ENCODE assay signal across 24 cellular contexts in genomic region chr1:229539868-229540506, GRCh38. TPM values are rescaled to one million over a fixed set of nuclear protein-coding genes. Genes with fewer than 3 reads are reported as not detected.
DNase-seq lines count a peak whose midpoint lies in the region; ATAC-seq, FAIRE-seq and TF ChIP-seq lines count a peak whose summit lies in the region.
"Had no signal": no experiment of that assay in that cellular context is flagged by ENCODE, and none has a peak within 500 bp of the region (broad histone marks: within the 10 kb centered on the region; RNA-seq: fewer than 3 reads in every experiment).

No MANE protein-coding gene starts in this region.

- H3K4me2 ChIP-seq in HepG2 (ENCODE audit: low read depth, low read length) = no peak overlapping the region
- no peak overlapping the region for H3K4me2 ChIP-seq in trophoblast cell (ENCODE audit: low read length)
- H3K4me2 ChIP-seq: A549; BLaER1 treated with 17β-estradiol and CSF1 and Interleukin-3, amounts not matched to agents 10 nM and 100 nM had no signal

- peaks cover 13% of the 10 kb centered on the region for H3K4me1 Mint-ChIP-seq in activated T-helper 17 cell treated with anti-CD3 and anti-CD28 coated beads, Interleukin-2, amount 50 U/mL, for 72 hours
- peaks cover 30% of the 10 kb centered on the region for H3K4me1 Mint-ChIP-seq in activated CD4-positive, alpha-beta memory T cell treated with anti-CD3 and anti-CD28 coated beads for 36 hours (ENCODE audit: low read depth)

- no peak overlapping the region for H3K4me3 Mint-ChIP-seq in activated T-helper 17 cell treated with anti-CD3 and anti-CD28 coated beads, Interleukin-2, amount 50 U/mL, for 72 hours
- H3K4me3 Mint-ChIP-seq in activated CD4-positive, alpha-beta memory T cell treated with anti-CD3 and anti-CD28 coated beads for 36 hours = no peak overlapping the region
- H3K4me3 Mint-ChIP-seq: B cell; CD4-positive, alpha-beta T cell; CD8-positive, alpha-beta T cell had no signal

- H3K14ac ChIP-seq in trophoblast cell (ENCODE audit: low read length) = no peak overlapping the region

- TF ChIP-seq POLR2A in right lobe of liver (IDR thresholded peaks at IDR 0.05) = no peak
- TF ChIP-seq POLR2A in HepG2 (IDR thresholded peaks at IDR 0.05; ENCODE audit: insufficient read depth in 1 of 2, low read depth in 2 of 2, low read length in 2 of 2) = no peak

- intact Hi-C loops in right lobe of liver (cut with DNase I) = no loop called here
- intact Hi-C loops in HepG2 (cut with micrococcal nuclease; ENCODE audit: unreplicated experiment) = no loop called here
- intact Hi-C loops in activated CD4-positive, alpha-beta memory T cell treated with anti-CD3 and anti-CD28 coated beads for 36 hours (cut with micrococcal nuclease) = no loop called here

- H3K9me3 Mint-ChIP-seq in activated T-helper 17 cell treated with anti-CD3 and anti-CD28 coated beads, Interleukin-2, amount 50 U/mL, for 72 hours = no peaks in the 10 kb centered on the region
- H3K9me3 Mint-ChIP-seq in activated CD4-positive, alpha-beta memory T cell treated with anti-CD3 and anti-CD28 coated beads for 36 hours = no peaks in the 10 kb centered on the region
- H3K9me3 Mint-ChIP-seq: CD4-positive, alpha-beta T cell; CD8-positive, alpha-beta T cell had no signal

- H4K91ac ChIP-seq in trophoblast cell (ENCODE audit: low read depth, low read length) = no peak overlapping the region

- H3K27ac Mint-ChIP-seq in activated T-helper 17 cell treated with anti-CD3 and anti-CD28 coated beads, Interleukin-2, amount 50 U/mL, for 72 hours = peak overlapping the region; percentile 56
- H3K27ac Mint-ChIP-seq in activated CD4-positive, alpha-beta memory T cell treated with anti-CD3 and anti-CD28 coated beads for 36 hours = no peak overlapping the region
- H3K27ac Mint-ChIP-seq: B cell; CD8-positive, alpha-beta T cell had no signal

- no peak for TF ChIP-seq EP300 in HepG2 (IDR thresholded peaks at IDR 0.05; ENCODE audit: low read depth in 2 of 2, low read length in 2 of 2)
- TF ChIP-seq EP300 in HepG2 (CRISPR knock-in tag; IDR thresholded peaks at IDR 0.05; ENCODE audit: borderline replicate concordance) = no peak

- H2BK12ac ChIP-seq in trophoblast cell (ENCODE audit: low read length) = no peak overlapping the region

- no peak overlapping the region for H2AFZ ChIP-seq in HepG2 (ENCODE audit: low read length)
- no peak overlapping the region for H2AFZ ChIP-seq in trophoblast cell (ENCODE audit: insufficient read depth, low read length, poor library complexity)

- H3K4me1 ChIP-seq in right lobe of liver (peaks cover 0 to 7% (median 0%) of the 10 kb centered on the region in 4 donors), HepG2 (ENCODE audit: insufficient read depth, low read length) (no peaks in the 10 kb centered on the region), trophoblast cell (ENCODE audit: control insufficient read depth in 1 of 2, insufficient read depth in 2 of 2, low read length in 2 of 2) (no peaks in the 10 kb centered on the region)
- H3K4me1 ChIP-seq: A549, Caco-2 had no signal

- H3K36me3 ChIP-seq in right lobe of liver = peaks cover 0 to 58% (median 11%) of the 10 kb centered on the region in 4 donors
- peaks cover 7 to 73% of the 10 kb centered on the region in 2 experiments for H3K36me3 ChIP-seq in HepG2 (replicated peaks in 1 of 2; ENCODE audit: control insufficient read depth in 1 of 2, insufficient read depth in 2 of 2, low read length in 2 of 2)
- H3K36me3 ChIP-seq in trophoblast cell (ENCODE audit: control insufficient read depth in 1 of 2, insufficient read depth in 2 of 2, low read length in 2 of 2) = peaks cover 28 to 31% of the 10 kb centered on the region in 2 experiments

- TF ChIP-seq CTCF in right lobe of liver (IDR thresholded peaks at IDR 0.05) (no peak), HepG2 (CRISPR knock-in tag; IDR thresholded peaks at IDR 0.05) (no peak)

- H3K79me2 ChIP-seq in HepG2 (ENCODE audit: insufficient read depth, low read length) = no peaks in the 10 kb centered on the region
- H3K79me2 ChIP-seq in trophoblast cell (ENCODE audit: control insufficient read depth, insufficient read depth, low read length, poor library complexity) = no peaks in the 10 kb centered on the region

- no peak overlapping the region for H3K23ac ChIP-seq in trophoblast cell (ENCODE audit: low read length)

- H2BK5ac ChIP-seq in trophoblast cell (ENCODE audit: low read depth, low read length, poor library complexity) = no peak overlapping the region

- POLR2A ChIA-PET in HepG2 (lab: Yijun Ruan, JAX) = no interaction called here
- POLR2A ChIA-PET in activated CD4-positive, alpha-beta memory T cell treated with anti-CD3 and anti-CD28 coated beads for 36 hours (lab: Charles Lee) = no interaction called here

- peak overlapping the region; percentile 23 for H4K12ac ChIP-seq in trophoblast cell (ENCODE audit: low read depth, low read length)

- no peak overlapping the region for H3K18ac ChIP-seq in trophoblast cell (ENCODE audit: low read length)

- H2BK120ac ChIP-seq in trophoblast cell (ENCODE audit: insufficient read depth, low read length, poor library complexity) = no peak overlapping the region

- DNase-seq in right lobe of liver (peak in 1 of 3 donors; percentile 21), HepG2 (ENCODE audit: low spot score) (no peak), left lobe of liver (ENCODE audit: low spot score) (no peak), trophoblast cell (peak; percentile 54 to 85)
- DNase-seq in activated naive CD4-positive, alpha-beta T cell (lab: John Stamatoyannopoulos, UW) = no peak
- DNase-seq in activated CD4-positive, alpha-beta memory T cell treated with anti-CD3 and anti-CD28 coated beads for 36 hours = no peak
- no peak for DNase-seq in stimulated activated naive CD4-positive, alpha-beta T cell treated with Interleukin-2 at 50 U/mL for 16 hours (lab: John Stamatoyannopoulos, UW)
- DNase-seq: AML-193; Caco-2; Calu3; CD4-positive, alpha-beta T cell; CD8-positive, alpha-beta T cell; DMS79 treated with DMSO at 0.1 percent for 48 hours; GF-D8 had no signal

- H3K4ac ChIP-seq in trophoblast cell (ENCODE audit: low read depth, low read length) = no peak overlapping the region

- no peaks in the 10 kb centered on the region for H3K27me3 Mint-ChIP-seq in activated T-helper 17 cell treated with anti-CD3 and anti-CD28 coated beads, Interleukin-2, amount 50 U/mL, for 72 hours
- no peaks in the 10 kb centered on the region for H3K27me3 Mint-ChIP-seq in activated CD4-positive, alpha-beta memory T cell treated with anti-CD3 and anti-CD28 coated beads for 36 hours
- H3K27me3 Mint-ChIP-seq: B cell; CD4-positive, alpha-beta T cell had no signal

- no peaks in the 10 kb centered on the region for H3K9me3 ChIP-seq in right lobe of liver
- no peaks in the 10 kb centered on the region for H3K9me3 ChIP-seq in HepG2 (ENCODE audit: low read length)
- no peaks in the 10 kb centered on the region for H3K9me3 ChIP-seq in trophoblast cell (ENCODE audit: insufficient read depth, low read depth, low read length)
- H3K9me3 ChIP-seq: A549; BLaER1 treated with 17β-estradiol and CSF1 and Interleukin-3, amounts not matched to agents 10 nM and 100 nM; Caco-2 had no signal

- in situ Hi-C loops in HepG2 (cut with HindIII; ENCODE audit: extremely low pct_ligation_motif_present, low pct_unique_long_range_greater_than_20kb) = no loop called here

- H3K36me3 Mint-ChIP-seq in activated T-helper 17 cell treated with anti-CD3 and anti-CD28 coated beads, Interleukin-2, amount 50 U/mL, for 72 hours (ENCODE audit: low read depth) = peaks cover 94% of the 10 kb centered on the region
- peaks cover 48% of the 10 kb centered on the region for H3K36me3 Mint-ChIP-seq in activated CD4-positive, alpha-beta memory T cell treated with anti-CD3 and anti-CD28 coated beads for 36 hours

- 61% methylated on average over 5 of the region's 6 CpGs for WGBS in right lobe of liver (ENCODE audit: insufficient coverage, low coverage, low lambda C conversion rate, missing lambda C conversion rate)
- 98% methylated on average over 6 of the region's 6 CpGs for WGBS in HepG2 (ENCODE audit: low lambda C conversion rate)
- WGBS in trophoblast cell (ENCODE audit: extremely low coverage, insufficient coverage, insufficient read length) = no CpG with 5 or more reads among the region's 6 CpGs

- CTCF ChIA-PET in HepG2 (lab: Yijun Ruan, JAX; ENCODE audit: low intra/inter-chr PET ratio, low total read pairs) = no interaction called here
- CTCF ChIA-PET in activated CD4-positive, alpha-beta memory T cell treated with anti-CD3 and anti-CD28 coated beads for 36 hours (lab: Charles Lee) = no interaction called here

- no peak overlapping the region for H2AK5ac ChIP-seq in trophoblast cell (ENCODE audit: low read length)

- no peaks in the 10 kb centered on the region for H4K20me1 ChIP-seq in HepG2 (ENCODE audit: insufficient read depth, low read length)
- H4K20me1 ChIP-seq: BLaER1 treated with 17β-estradiol and CSF1 and Interleukin-3, amounts not matched to agents 10 nM and 100 nM had no signal

- no peak overlapping the region for H4K8ac ChIP-seq in trophoblast cell (ENCODE audit: low read depth, low read length)

- H3K9ac ChIP-seq in HepG2 (ENCODE audit: insufficient read depth, low read depth, low read length) (no peak overlapping the region), trophoblast cell (ENCODE audit: low read length) (no peak overlapping the region)
- H3K9ac ChIP-seq: BLaER1 treated with 17β-estradiol and CSF1 and Interleukin-3, amounts not matched to agents 10 nM and 100 nM had no signal

- BruUV-seq in HepG2 (replicated peaks; lab: Mats Ljungman, UMichigan) = no TSS peak

- H3K27me3 ChIP-seq in right lobe of liver = no peaks in the 10 kb centered on the region
- no peaks in the 10 kb centered on the region for H3K27me3 ChIP-seq in HepG2 (ENCODE audit: control insufficient read depth in 1 of 2, insufficient read depth in 2 of 2, low read length in 2 of 2)
- H3K27me3 ChIP-seq in trophoblast cell (ENCODE audit: insufficient read depth, low read length) = no peaks in the 10 kb centered on the region
- H3K27me3 ChIP-seq: BLaER1 treated with 17β-estradiol and CSF1 and Interleukin-3, amounts not matched to agents 10 nM and 100 nM had no signal

- H3K27ac ChIP-seq in right lobe of liver (no peak overlapping the region), HepG2 (ENCODE audit: extremely low read length, insufficient read depth, low read length) (no peak overlapping the region), trophoblast cell (ENCODE audit: low read depth, low read length) (no peak overlapping the region)
- H3K27ac ChIP-seq: 22Rv1; A549; BLaER1 treated with 17β-estradiol and CSF1 and Interleukin-3, amounts not matched to agents 10 nM and 100 nM; C4-2B had no signal

- no peak overlapping the region for H3K4me3 ChIP-seq in right lobe of liver
- H3K4me3 ChIP-seq in HepG2 (replicated peaks in 1 of 3; ENCODE audit: insufficient read depth in 1 of 3, low read depth in 2 of 3, low read length in 3 of 3) = no peak overlapping the region
- no peak overlapping the region for H3K4me3 ChIP-seq in trophoblast cell (ENCODE audit: low read depth, low read length)
- H3K4me3 ChIP-seq: A549; BLaER1 treated with 17β-estradiol and CSF1 and Interleukin-3, amounts not matched to agents 10 nM and 100 nM had no signal

- ATAC-seq in right lobe of liver = peak; percentile 40 to 81 (median 62)
- ATAC-seq in HepG2 = no peak
- no peak for ATAC-seq in activated T-helper 17 cell treated with anti-CD3 and anti-CD28 coated beads, Interleukin-2, amount 50 U/mL, for 72 hours (replicated peaks)
- ATAC-seq in left lobe of liver = peak; percentile 76
- ATAC-seq: A549; CD8-positive, alpha-beta T cell had no signal

- no peak for TF ChIP-seq RAD21 in HepG2 (CRISPR knock-in tag; IDR thresholded peaks at IDR 0.05)

- H3K79me1 ChIP-seq in trophoblast cell (ENCODE audit: low read length) = no peaks in the 10 kb centered on the region

- FAIRE-seq in HepG2 (lab: Jason Lieb, UNC) = no peak
- FAIRE-seq: A549, D721Med, G401.6, GM12891, GM19239 had no signal

RNA-seq across cellular contexts. Expression of gene ABCB10, which starts 18.5 kb away (rescaled TPM):
- total RNA-seq in right lobe of liver = 10 to 100 TPM; 12.9 to 16.2 (median 13.7) TPM
- 20.1 and 28.9 TPM in 2 replicates for total RNA-seq in HepG2 (2016; rRNA removed; fragmentation: Illumina TruSeq; extraction: Trizol)
- 4.5 and 5.0 TPM in 2 replicates for total RNA-seq in HepG2 (2016; cell fraction: cytosol; rRNA removed; fragmentation: Illumina TruSeq; extraction: Trizol; ENCODE audit: low read depth)
- 18.7 and 27.5 TPM in 2 replicates for total RNA-seq in HepG2 (2016; cell fraction: insoluble cytoplasmic fraction; rRNA removed; fragmentation: Illumina TruSeq; extraction: Trizol)
- 11.6 and 14.5 TPM in 2 replicates for total RNA-seq in HepG2 (2016; cell fraction: membrane; rRNA removed; fragmentation: Illumina TruSeq; extraction: Trizol)
- total RNA-seq in HepG2 (2016; cell fraction: nucleus; rRNA removed; fragmentation: Illumina TruSeq; extraction: Trizol) = 25.6 and 28.6 TPM in 2 replicates
- 11.2 and 11.9 TPM in 2 replicates for polyA plus RNA-seq in HepG2 (2011; rRNA removed)
- polyA plus RNA-seq in HepG2 (2011; cell fraction: cytosol; rRNA removed) = 7.5 and 9.3 TPM in 2 replicates
- 5.5 and 7.1 TPM in 2 replicates for polyA plus RNA-seq in HepG2 (2011; cell fraction: nucleus; rRNA removed)
- polyA plus RNA-seq in HepG2 (2012) = 11.7 and 14.5 TPM in 2 replicates
- 2.3 and 2.6 TPM in 2 replicates for polyA plus RNA-seq in HepG2 (2016; cell fraction: cytosol; fragmentation: Illumina TruSeq; extraction: Trizol; ENCODE audit: low read depth)
- polyA plus RNA-seq in HepG2 (2016; cell fraction: insoluble cytoplasmic fraction; fragmentation: Illumina TruSeq; extraction: Trizol; ENCODE audit: low read depth) = 19.6 and 20.3 TPM in 2 replicates
- 6.7 and 7.3 TPM in 2 replicates for polyA plus RNA-seq in HepG2 (2016; cell fraction: membrane; fragmentation: Illumina TruSeq; extraction: Trizol; ENCODE audit: low read depth)
- 33.1 and 36.0 TPM in 2 replicates for polyA plus RNA-seq in HepG2 (2016; cell fraction: nucleus; fragmentation: Illumina TruSeq; extraction: Trizol; ENCODE audit: insufficient read depth, low read depth)
- 23.0 and 26.7 TPM in 2 replicates for polyA minus RNA-seq in HepG2 (2011; rRNA and poly(A)+ RNA removed; ENCODE audit: low replicate concordance)
- 11.3 and 12.5 TPM in 2 replicates for polyA minus RNA-seq in HepG2 (2011; cell fraction: cytosol; rRNA and poly(A)+ RNA removed)
- polyA minus RNA-seq in HepG2 (2011; cell fraction: nucleus; rRNA and poly(A)+ RNA removed) = 9.3 and 9.6 TPM in 2 replicates
- total RNA-seq in activated T-helper 17 cell treated with anti-CD3 and anti-CD28 coated beads, Interleukin-2, amount 50 U/mL, for 72 hours = 10 to 100 TPM; 26.4 to 31.6 TPM
- total RNA-seq in left lobe of liver = 16.4 TPM
- 7.7 and 7.9 TPM in 2 replicates for polyA plus RNA-seq in trophoblast cell (2013)
- 10 to 100 TPM; 30.8 to 31.0 TPM for total RNA-seq in activated CD4-positive, alpha-beta memory T cell treated with anti-CD3 and anti-CD28 coated beads for 36 hours

RNA-seq across cellular contexts. Expression of gene NUP133, which starts 31.8 kb away (rescaled TPM):
- total RNA-seq in right lobe of liver = 10 to 100 TPM in 5 of 6 experiments, 1 to 10 TPM in 1; 8.5 to 14.4 (median 11.5) TPM
- 45.6 and 78.5 TPM in 2 replicates for total RNA-seq in HepG2 (2016; rRNA removed; fragmentation: Illumina TruSeq; extraction: Trizol)
- 9.6 and 10.7 TPM in 2 replicates for total RNA-seq in HepG2 (2016; cell fraction: cytosol; rRNA removed; fragmentation: Illumina TruSeq; extraction: Trizol; ENCODE audit: low read depth)
- total RNA-seq in HepG2 (2016; cell fraction: insoluble cytoplasmic fraction; rRNA removed; fragmentation: Illumina TruSeq; extraction: Trizol) = 46.9 and 76.4 TPM in 2 replicates
- 15.8 and 18.8 TPM in 2 replicates for total RNA-seq in HepG2 (2016; cell fraction: membrane; rRNA removed; fragmentation: Illumina TruSeq; extraction: Trizol)
- total RNA-seq in HepG2 (2016; cell fraction: nucleus; rRNA removed; fragmentation: Illumina TruSeq; extraction: Trizol) = 29.2 and 34.2 TPM in 2 replicates
- 16.8 and 17.7 TPM in 2 replicates for polyA plus RNA-seq in HepG2 (2011; rRNA removed)
- 8.1 and 10.3 TPM in 2 replicates for polyA plus RNA-seq in HepG2 (2011; cell fraction: cytosol; rRNA removed)
- 13.7 and 16.6 TPM in 2 replicates for polyA plus RNA-seq in HepG2 (2011; cell fraction: nucleus; rRNA removed)
- 14.1 and 16.5 TPM in 2 replicates for polyA plus RNA-seq in HepG2 (2012)
- polyA plus RNA-seq in HepG2 (2016; cell fraction: cytosol; fragmentation: Illumina TruSeq; extraction: Trizol; ENCODE audit: low read depth) = 2.5 and 2.6 TPM in 2 replicates
- 44.2 and 47.9 TPM in 2 replicates for polyA plus RNA-seq in HepG2 (2016; cell fraction: insoluble cytoplasmic fraction; fragmentation: Illumina TruSeq; extraction: Trizol; ENCODE audit: low read depth)
- polyA plus RNA-seq in HepG2 (2016; cell fraction: membrane; fragmentation: Illumina TruSeq; extraction: Trizol; ENCODE audit: low read depth) = 6.6 and 6.8 TPM in 2 replicates
- 25.0 and 28.2 TPM in 2 replicates for polyA plus RNA-seq in HepG2 (2016; cell fraction: nucleus; fragmentation: Illumina TruSeq; extraction: Trizol; ENCODE audit: insufficient read depth, low read depth)
- polyA minus RNA-seq in HepG2 (2011; rRNA and poly(A)+ RNA removed; ENCODE audit: low replicate concordance) = 30.6 and 31.0 TPM in 2 replicates
- polyA minus RNA-seq in HepG2 (2011; cell fraction: cytosol; rRNA and poly(A)+ RNA removed) = 20.1 and 21.5 TPM in 2 replicates
- 30.6 and 37.9 TPM in 2 replicates for polyA minus RNA-seq in HepG2 (2011; cell fraction: nucleus; rRNA and poly(A)+ RNA removed)
- total RNA-seq in activated T-helper 17 cell treated with anti-CD3 and anti-CD28 coated beads, Interleukin-2, amount 50 U/mL, for 72 hours = 10 to 100 TPM; 42.1 to 52.1 TPM
- total RNA-seq in left lobe of liver = 12.1 TPM
- polyA plus RNA-seq in trophoblast cell (2013) = 23.4 and 24.6 TPM in 2 replicates
- 10 to 100 TPM; 54.1 to 57.0 TPM for total RNA-seq in activated CD4-positive, alpha-beta memory T cell treated with anti-CD3 and anti-CD28 coated beads for 36 hours

Comparison
In these comparisons a context has a peak if more than half of its experiments do, and no peak if none do; other contexts are left out.
1. ATAC-seq: peak in right lobe of liver (4 of 4) and left lobe of liver (single experiment); none in HepG2 (single experiment) and activated T-helper 17 cell treated with anti-CD3 and anti-CD28 coated beads, Interleukin-2, amount 50 U/mL, for 72 hours (single experiment).
2. DNase-seq: peak in trophoblast cell (2 of 2); none in HepG2 (single experiment), left lobe of liver (single experiment), activated naive CD4-positive, alpha-beta T cell (0 of 4), activated CD4-positive, alpha-beta memory T cell treated with anti-CD3 and anti-CD28 coated beads for 36 hours (single experiment) and stimulated activated naive CD4-positive, alpha-beta T cell treated with Interleukin-2 at 50 U/mL for 16 hours (single experiment).